ENCODE assay signal across 11 cellular contexts in the genomic region with DNA sequence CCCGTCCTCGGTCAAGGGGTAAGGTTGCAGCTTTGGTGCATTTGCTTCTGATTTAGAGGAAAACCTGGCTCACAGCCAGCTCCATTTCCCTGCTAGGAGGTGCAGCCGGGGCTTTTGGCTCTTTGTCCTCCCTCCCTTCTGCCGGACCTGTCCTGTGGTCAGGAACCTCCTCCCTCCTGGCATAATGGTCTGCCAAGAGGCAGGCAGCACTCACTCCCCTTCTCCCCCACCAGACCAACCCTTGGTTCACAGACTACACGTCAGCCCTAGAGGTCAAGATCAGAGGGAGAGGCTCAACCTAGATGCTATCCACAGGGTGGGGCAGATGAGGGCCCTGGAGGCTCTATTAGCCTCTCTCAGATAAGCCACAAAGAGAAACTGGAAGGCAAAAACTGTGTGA.
DNase-seq lines count a peak whose midpoint lies in the region; TF ChIP-seq lines count a peak whose summit lies in the region.
"Had no signal": no experiment of that assay in that cellular context is flagged by ENCODE, and none has a peak within 500 bp of the region (broad histone marks: within the 10 kb centered on the region; RNA-seq: fewer than 3 reads in every experiment).

No MANE protein-coding gene starts in this region.

- no peak overlapping the region for H3K4me3 Mint-ChIP-seq in chondrocyte (ENCODE audit: unreplicated experiment)

- H3K27me3 ChIP-seq in hepatocyte (no peaks in the 10 kb centered on the region), transverse colon (no peaks in the 10 kb centered on the region)

- H3K36me3 ChIP-seq in hepatocyte (replicated peaks; ENCODE audit: insufficient read depth, low read depth): no peaks in the 10 kb centered on the region
- H3K36me3 ChIP-seq in transverse colon: no peaks in the 10 kb centered on the region

- TF ChIP-seq EP300 in transverse colon (IDR thresholded peaks at IDR 0.05; ENCODE audit: low read depth): no peak

- no peak for TF ChIP-seq POLR2A in transverse colon (IDR thresholded peaks at IDR 0.05)

- H3K36me3 Mint-ChIP-seq in chondrocyte (ENCODE audit: low read depth): peaks cover 2% of the 10 kb centered on the region

- TF ChIP-seq CTCF in hepatocyte (IDR thresholded peaks at IDR 0.05; ENCODE audit: poor library complexity): no peak
- no peak for TF ChIP-seq CTCF in transverse colon (IDR thresholded peaks at IDR 0.05)
- TF ChIP-seq CTCF in chondrocyte (IDR thresholded peaks at IDR 0.05): no peak

- in situ Hi-C loops in transverse colon (cut with MboI; ENCODE audit: low pct_ligation_motif_present in 1 of 4, low pct_unique_long_range_greater_than_20kb in 1 of 4, low sequenced_read_pairs in 3 of 4): no loop called here

- H3K27ac Mint-ChIP-seq in chondrocyte (ENCODE audit: unreplicated experiment): no peak overlapping the region

- no peak overlapping the region for H3K4me2 ChIP-seq in hepatocyte

- H3K27ac ChIP-seq in hepatocyte: peak overlapping the region; percentile 89
- peak overlapping the region; percentile 73 to 80 (median 76) for H3K27ac ChIP-seq in transverse colon

- no peak overlapping the region for H3K4me3 ChIP-seq in hepatocyte
- no peak overlapping the region for H3K4me3 ChIP-seq in transverse colon

- intact Hi-C loops in transverse colon (cut with DNase I; ENCODE audit: low total_unique reads): no loop called here

- H4K20me1 ChIP-seq in hepatocyte (ENCODE audit: insufficient read depth, poor library complexity, severe bottlenecking): no peaks in the 10 kb centered on the region

- peaks cover 83% of the 10 kb centered on the region for H3K4me1 ChIP-seq in hepatocyte (ENCODE audit: insufficient read depth)
- peaks cover 41 to 73% (median 65%) of the 10 kb centered on the region in 4 donors for H3K4me1 ChIP-seq in transverse colon

- no peaks in the 10 kb centered on the region for H3K9me2 ChIP-seq in hepatocyte (replicated peaks; ENCODE audit: insufficient read depth)

- no peaks in the 10 kb centered on the region for H3K27me3 Mint-ChIP-seq in chondrocyte (ENCODE audit: low read depth)

- H3K4me1 Mint-ChIP-seq in chondrocyte (ENCODE audit: low read depth): peaks cover 78% of the 10 kb centered on the region

- no peak overlapping the region for H2AFZ ChIP-seq in hepatocyte

- 64% methylated on average over 5 of the region's 5 CpGs for WGBS in hepatocyte (ENCODE audit: low lambda C conversion rate, missing lambda C conversion rate)
- 55% methylated on average over 5 of the region's 5 CpGs; no CpG with 5 or more reads in 1 of the 2 donors for WGBS in transverse colon (ENCODE audit: low coverage in 1 of 2), 2 donors

- no peaks in the 10 kb centered on the region for H3K79me2 ChIP-seq in hepatocyte

- no peaks in the 10 kb centered on the region for H3K9me3 Mint-ChIP-seq in chondrocyte (ENCODE audit: low read depth)

- H3K9me3 ChIP-seq in hepatocyte (ENCODE audit: low read depth) (no peaks in the 10 kb centered on the region), transverse colon (no peaks in the 10 kb centered on the region)

- DNase-seq in NCI-H345 (lab: John Stamatoyannopoulos, UW) (peak; percentile 32), NCI-H345 treated with DMSO at 0.1 percent for 48 hours (lab: John Stamatoyannopoulos, UW; ENCODE audit: unreplicated experiment) (no peak), RPMI7951 (ENCODE audit: low read depth) (peak; percentile 94), hepatocyte (ENCODE audit: low spot score) (no peak), transverse colon (peak; percentile 55), NAMALWA (ENCODE audit: low spot score) (no peak), chondrocyte (ENCODE audit: low spot score) (no peak), DMS114 treated with DMSO at 0.1 percent for 48 hours (lab: John Stamatoyannopoulos, UW; ENCODE audit: unreplicated experiment) (no peak)
- DNase-seq: activated CD8-positive, alpha-beta memory T cell treated with anti-CD3 and anti-CD28 coated beads, Interleukin-2, amount 50 U/mL, for 4 hours; amygdala; T1000 had no signal

Comparison
In these comparisons a context has a peak if more than half of its experiments do, and no peak if none do; other contexts are left out.
1. DNase-seq: peak in NCI-H345 (single experiment), RPMI7951 (single experiment) and transverse colon (single experiment); none in NCI-H345 treated with DMSO at 0.1 percent for 48 hours (single experiment), hepatocyte (single experiment), NAMALWA (single experiment), chondrocyte (single experiment) and DMS114 treated with DMSO at 0.1 percent for 48 hours (single experiment).